ENCODE assay signal across 8 cellular contexts in genomic region chr2:136384541-136385303, GRCh38.
DNase-seq lines count a peak whose midpoint lies in the region; ATAC-seq lines count a peak whose summit lies in the region.

No MANE protein-coding gene starts in this region.

- no peak overlapping the region for H2BK12ac ChIP-seq in trophoblast cell (ENCODE audit: low read length)

- no peak overlapping the region for H3K18ac ChIP-seq in trophoblast cell (ENCODE audit: low read length)

- H2AK5ac ChIP-seq in trophoblast cell (ENCODE audit: low read length): no peak overlapping the region

- H3K27me3 ChIP-seq in trophoblast cell (ENCODE audit: insufficient read depth, low read length): no peaks in the 10 kb centered on the region

- no peaks in the 10 kb centered on the region for H3K36me3 ChIP-seq in trophoblast cell (ENCODE audit: control insufficient read depth in 1 of 2, insufficient read depth in 2 of 2, low read length in 2 of 2)

- H4K91ac ChIP-seq in trophoblast cell (ENCODE audit: low read depth, low read length): no peak overlapping the region

- no peaks in the 10 kb centered on the region for H3K9me3 ChIP-seq in trophoblast cell (ENCODE audit: insufficient read depth, low read depth, low read length)

- H2BK5ac ChIP-seq in trophoblast cell (ENCODE audit: low read depth, low read length, poor library complexity): no peak overlapping the region

- WGBS in trophoblast cell (ENCODE audit: extremely low coverage, insufficient coverage, insufficient read length): no CpG with 5 or more reads among the region's 3 CpGs

- DNase-seq in COLO829 (ENCODE audit: low spot score) (peak; percentile 64), NCI-H748 treated with DMSO at 0.1 percent for 48 hours (lab: John Stamatoyannopoulos, UW) (peak; percentile 87), fibroblast of peridontal ligament (ENCODE audit: extremely low read depth) (peak; percentile 1), trophoblast cell (peak; percentile 83 to 98), NCI-H187 (lab: John Stamatoyannopoulos, UW) (no peak)
- DNase-seq in activated CD8-positive, alpha-beta memory T cell treated with anti-CD3 and anti-CD28 coated beads, Interleukin-2, amount 50 U/mL, for 48 hours: peak; percentile 56

- H3K4me3 ChIP-seq in trophoblast cell (ENCODE audit: low read depth, low read length): no peak overlapping the region

- H2BK120ac ChIP-seq in trophoblast cell (ENCODE audit: insufficient read depth, low read length, poor library complexity): no peak overlapping the region

- H4K12ac ChIP-seq in trophoblast cell (ENCODE audit: low read depth, low read length): no peak overlapping the region

- H3K4ac ChIP-seq in trophoblast cell (ENCODE audit: low read depth, low read length): no peak overlapping the region

- no peaks in the 10 kb centered on the region for H3K4me1 ChIP-seq in trophoblast cell (ENCODE audit: control insufficient read depth in 1 of 2, insufficient read depth in 2 of 2, low read length in 2 of 2)

- H2AFZ ChIP-seq in trophoblast cell (ENCODE audit: insufficient read depth, low read length, poor library complexity): no peak overlapping the region

- H3K79me1 ChIP-seq in trophoblast cell (ENCODE audit: low read length): no peaks in the 10 kb centered on the region

- H4K8ac ChIP-seq in trophoblast cell (ENCODE audit: low read depth, low read length): no peak overlapping the region

- H3K79me2 ChIP-seq in trophoblast cell (ENCODE audit: control insufficient read depth, insufficient read depth, low read length, poor library complexity): no peaks in the 10 kb centered on the region

- ATAC-seq in GM19351 (IDR thresholded peaks at IDR 0.05; ENCODE audit: unreplicated experiment) (peak; percentile 49), HG03354 (IDR thresholded peaks at IDR 0.05; ENCODE audit: poor library complexity, severe bottlenecking, unreplicated experiment) (peak; percentile 48)

- no peak overlapping the region for H3K14ac ChIP-seq in trophoblast cell (ENCODE audit: low read length)

- no peak overlapping the region for H3K27ac ChIP-seq in trophoblast cell (ENCODE audit: low read depth, low read length)

- no peak overlapping the region for H3K9ac ChIP-seq in trophoblast cell (ENCODE audit: low read length)

- H3K23ac ChIP-seq in trophoblast cell (ENCODE audit: low read length): no peak overlapping the region

- H3K4me2 ChIP-seq in trophoblast cell (ENCODE audit: low read length): no peak overlapping the region

Comparison
In these comparisons a context has a peak if more than half of its experiments do, and no peak if none do; other contexts are left out.
1. DNase-seq: peak in COLO829 (single experiment), NCI-H748 treated with DMSO at 0.1 percent for 48 hours (single experiment), activated CD8-positive, alpha-beta memory T cell treated with anti-CD3 and anti-CD28 coated beads, Interleukin-2, amount 50 U/mL, for 48 hours (single experiment), fibroblast of peridontal ligament (single experiment) and trophoblast cell (2 of 2); none in NCI-H187 (0 of 2).